8 cellular contexts compared by ENCODE assay signal in genomic region chr13:99500839-99501134, GRCh38. TPM values are rescaled to one million over a fixed set of nuclear protein-coding genes. Genes with fewer than 3 reads are reported as not detected.
DNase-seq lines count a peak whose midpoint lies in the region; ATAC-seq, FAIRE-seq and TF ChIP-seq lines count a peak whose summit lies in the region.

No MANE protein-coding gene starts in this region.

- intact Hi-C loops in ascending aorta (cut with DNase I): loop anchor here (1.0 to 5.0 kb wide), 3 partner anchors 413 to 1177 kb away; partner anchors contain the start of gene PCCA

- FAIRE-seq in GM12891 (lab: Jason Lieb, UNC): no peak

- DNase-seq in ascending aorta (ENCODE audit: low spot score in 2 of 2): no peak
- DNase-seq in lung (ENCODE audit: low spot score): no peak
- DNase-seq in NCI-H226: no peak
- no peak for DNase-seq in NK-92 treated with Interleukin-12 subunit alpha and Interleukin-12 subunit beta, amount 100 ng/mL, for 24 hours (lab: John Stamatoyannopoulos, UW)
- no peak for DNase-seq in A172 (ENCODE audit: low spot score)
- no peak for DNase-seq in GM12891 (ENCODE audit: insufficient read length, low spot score)

- peak; percentile 12 for ATAC-seq in GM19324 (IDR thresholded peaks at IDR 0.05; ENCODE audit: low FRiP score, unreplicated experiment)
- ATAC-seq in HG03135 (IDR thresholded peaks at IDR 0.05; ENCODE audit: unreplicated experiment): peak; percentile 7
- ATAC-seq in lung (ENCODE audit: insufficient read depth, low FRiP score): peak; percentile 1

- H3K27me3 ChIP-seq in ascending aorta (no peaks in the 10 kb centered on the region), lung (ENCODE audit: control insufficient read depth, insufficient read depth) (no peaks in the 10 kb centered on the region)

- peak overlapping the region; percentile 83 to 87 for H3K27ac ChIP-seq in ascending aorta
- peak overlapping the region; percentile 77 to 89 for H3K27ac ChIP-seq in lung (ENCODE audit: low read depth in 1 of 2, low read length in 1 of 2)

- no peak for TF ChIP-seq POLR2A in GM12891 (IDR thresholded peaks at IDR 0.05; ENCODE audit: low read depth, low read length)

- 1% methylated on average over 7 of the region's 7 CpGs for whole genome bisulfite sequencing in lung, 2 donors

- TF ChIP-seq CTCF in ascending aorta (IDR thresholded peaks at IDR 0.05) (no peak), lung (IDR thresholded peaks at IDR 0.05; ENCODE audit: control extremely low read depth, extremely low read depth) (no peak)

- H3K9me3 ChIP-seq in ascending aorta: no peaks in the 10 kb centered on the region
- H3K9me3 ChIP-seq in lung (ENCODE audit: control insufficient read depth in 2 of 2, insufficient read depth in 1 of 2, low read length in 1 of 2): no peaks in the 10 kb centered on the region

- peaks cover 23 to 37% of the 10 kb centered on the region in 2 donors for H3K4me1 ChIP-seq in ascending aorta
- H3K4me1 ChIP-seq in lung (ENCODE audit: control insufficient read depth in 2 of 2, insufficient read depth in 2 of 2, low read length in 2 of 2): peaks cover 10 to 14% of the 10 kb centered on the region in 2 donors

- peak overlapping the region; percentile 93 to 96 for H3K4me3 ChIP-seq in ascending aorta
- peak overlapping the region; percentile 58 for H3K4me3 ChIP-seq in lung

- no peaks in the 10 kb centered on the region for H3K36me3 ChIP-seq in ascending aorta
- H3K36me3 ChIP-seq in lung (ENCODE audit: control insufficient read depth in 2 of 2, insufficient read depth in 2 of 2, low read length in 2 of 2): no peaks in the 10 kb centered on the region

TF ChIP-seq in GM12891, 5 proteins besides CTCF, POLR2A, EP300 and RAD21:
- TF ChIP-seq PAX5 (IDR thresholded peaks at IDR 0.05; ENCODE audit: insufficient read depth, low read length, severe bottlenecking) (no peak), TAF1 (IDR thresholded peaks at IDR 0.05; ENCODE audit: low read depth, low read length) (no peak), SPI1 (IDR thresholded peaks at IDR 0.05; ENCODE audit: low read depth, low read length) (no peak), POU2F2 (IDR thresholded peaks at IDR 0.05; ENCODE audit: low read depth, low read length) (no peak), POLR2AphosphoS5 (IDR thresholded peaks at IDR 0.05; ENCODE audit: low read depth, low read length) (no peak)

RNA-seq across cellular contexts. Expression of gene TM9SF2, which starts 0.5 kb away (rescaled TPM):
- 56.8 TPM for total RNA-seq in ascending aorta
- 100 to 1,000 TPM; 119 to 164 TPM for total RNA-seq in lung
- polyA plus RNA-seq in lung: 100 to 1,000 TPM in 1 of 2 donors, 10 to 100 TPM in 1; 54.4 to 102 TPM
- 220 and 229 TPM in 2 replicates for total RNA-seq in A172 (2014; rRNA removed; shearing (Covaris generic))
- 32.3 TPM for polyA plus RNA-seq in GM12891 (2012; ENCODE audit: low read depth, missing spikeins)
